Comparison of ENCODE assay signal across 1 cellular context in the genomic region with DNA sequence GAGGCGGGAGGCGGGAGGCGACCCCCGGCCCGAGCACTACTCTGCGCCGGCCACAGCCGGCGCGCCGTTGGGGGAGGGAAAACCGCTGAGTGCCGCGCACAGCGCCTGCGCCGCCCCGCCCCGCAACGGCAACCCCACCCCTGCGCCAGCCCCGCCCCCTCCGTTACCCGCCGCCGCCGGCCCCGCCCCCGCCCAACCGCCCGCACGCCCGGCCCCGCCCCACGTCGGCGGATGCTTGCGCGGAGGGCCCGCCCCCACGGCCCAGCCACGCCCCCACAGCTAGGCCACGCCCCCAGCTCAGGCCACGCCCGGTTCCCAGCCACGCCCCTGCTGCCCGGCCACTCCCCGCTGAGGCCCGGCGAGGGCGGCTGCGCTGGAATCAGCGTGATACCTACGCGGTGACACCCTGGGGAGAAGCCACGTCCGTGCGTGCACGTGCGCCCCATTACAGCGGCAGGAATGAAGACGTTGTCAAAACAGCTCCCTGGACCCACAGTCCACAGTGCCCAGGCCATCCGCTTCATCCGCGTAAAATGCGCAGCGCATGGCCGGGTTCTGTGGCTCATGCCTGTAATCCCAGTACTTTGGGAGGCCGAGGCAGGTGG.
A peak's percentile ranks its signal among the peaks of the same experiment; 100 is the strongest.
TF ChIP-seq lines count a peak whose summit lies in the region.

A gene (minus strand): TSS at position 91 of the 605 bp plus-strand sequence. CDS start 152 bp downstream, outside the sequence.

TF ChIP-seq in K562, 482 proteins besides CTCF, POLR2A, EP300 and RAD21 (continued from another document and continues in another):
- no peak for TF ChIP-seq RCOR1 (IDR thresholded peaks at IDR 0.05; ENCODE audit: borderline replicate concordance in 1 of 2, low read depth in 2 of 2, low read length in 2 of 2)
- no peak for TF ChIP-seq SIRT6 (IDR thresholded peaks at IDR 0.05; ENCODE audit: low read depth, low read length)
- TF ChIP-seq HNRNPH1 (optimal IDR thresholded peaks at IDR 0.05; ENCODE audit: low read depth, low read length), result no peak
- TF ChIP-seq SUPT5H (IDR thresholded peaks at IDR 0.05), result peak; percentile 75
- TF ChIP-seq BMI1 (IDR thresholded peaks at IDR 0.05; ENCODE audit: low read length), result no peak
- peak; percentile 88 for TF ChIP-seq HMGN3 (IDR thresholded peaks at IDR 0.05; ENCODE audit: borderline replicate concordance, extremely low read depth, insufficient read length, low read depth, low read length)
- TF ChIP-seq SP1 (CRISPR knock-in tag; IDR thresholded peaks at IDR 0.05), result peak; percentile 84
- peak; percentile 31; the same call in 1 of the 2 replicates for TF ChIP-seq SOX6 (IDR thresholded peaks at IDR 0.05)
- no peak for TF ChIP-seq CHD4 (IDR thresholded peaks at IDR 0.05; ENCODE audit: insufficient read depth, insufficient replicate concordance, low read depth, low read length, poor library complexity, severe bottlenecking)
- TF ChIP-seq RFX1 (IDR thresholded peaks at IDR 0.05), result no peak
- 0 out of 2 replicates have a peak, but pooled peaks have one; percentile 21 for TF ChIP-seq SMAD3 (CRISPR knock-in tag; conservative IDR thresholded peaks at IDR 0.05)
- no peak for TF ChIP-seq SIX5 (IDR thresholded peaks at IDR 0.05; ENCODE audit: borderline replicate concordance in 1 of 2, insufficient read depth in 1 of 2, low read depth in 1 of 2, low read length in 2 of 2)
- TF ChIP-seq RBFOX2 (IDR thresholded peaks at IDR 0.05; ENCODE audit: low read depth, low read length), result peak; percentile 79
- no peak for TF ChIP-seq KDM4B (IDR thresholded peaks at IDR 0.05; ENCODE audit: borderline replicate concordance in 2 of 2, low read depth in 1 of 2)
- no peak for TF ChIP-seq LCOR (CRISPR knock-in tag; IDR thresholded peaks at IDR 0.05)
- TF ChIP-seq, protein P1, sequence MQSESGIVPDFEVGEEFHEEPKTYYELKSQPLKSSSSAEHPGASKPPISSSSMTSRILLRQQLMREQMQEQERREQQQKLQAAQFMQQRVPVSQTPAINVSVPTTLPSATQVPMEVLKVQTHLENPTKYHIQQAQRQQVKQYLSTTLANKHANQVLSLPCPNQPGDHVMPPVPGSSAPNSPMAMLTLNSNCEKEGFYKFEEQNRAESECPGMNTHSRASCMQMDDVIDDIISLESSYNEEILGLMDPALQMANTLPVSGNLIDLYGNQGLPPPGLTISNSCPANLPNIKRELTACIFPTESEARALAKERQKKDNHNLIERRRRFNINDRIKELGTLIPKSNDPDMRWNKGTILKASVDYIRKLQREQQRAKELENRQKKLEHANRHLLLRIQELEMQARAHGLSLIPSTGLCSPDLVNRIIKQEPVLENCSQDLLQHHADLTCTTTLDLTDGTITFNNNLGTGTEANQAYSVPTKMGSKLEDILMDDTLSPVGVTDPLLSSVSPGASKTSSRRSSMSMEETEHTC (IDR thresholded peaks at IDR 0.05), result peak; percentile 62
- TF ChIP-seq, protein P2, sequence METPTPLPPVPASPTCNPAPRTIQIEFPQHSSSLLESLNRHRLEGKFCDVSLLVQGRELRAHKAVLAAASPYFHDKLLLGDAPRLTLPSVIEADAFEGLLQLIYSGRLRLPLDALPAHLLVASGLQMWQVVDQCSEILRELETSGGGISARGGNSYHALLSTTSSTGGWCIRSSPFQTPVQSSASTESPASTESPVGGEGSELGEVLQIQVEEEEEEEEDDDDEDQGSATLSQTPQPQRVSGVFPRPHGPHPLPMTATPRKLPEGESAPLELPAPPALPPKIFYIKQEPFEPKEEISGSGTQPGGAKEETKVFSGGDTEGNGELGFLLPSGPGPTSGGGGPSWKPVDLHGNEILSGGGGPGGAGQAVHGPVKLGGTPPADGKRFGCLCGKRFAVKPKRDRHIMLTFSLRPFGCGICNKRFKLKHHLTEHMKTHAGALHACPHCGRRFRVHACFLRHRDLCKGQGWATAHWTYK (CRISPR knock-in tag; IDR thresholded peaks at IDR 0.05), result peak; percentile 74
- TF ChIP-seq EP400 (IDR thresholded peaks at IDR 0.05), result peak; percentile 85
- peak; percentile 98 for TF ChIP-seq CXXC5 (CRISPR knock-in tag; IDR thresholded peaks at IDR 0.05)
- TF ChIP-seq ZNF586 (CRISPR knock-in tag; conservative IDR thresholded peaks at IDR 0.05), result no peak
- TF ChIP-seq SIN3A (IDR thresholded peaks at IDR 0.05; ENCODE audit: borderline replicate concordance in 2 of 2, control insufficient read depth in 1 of 2, low read depth in 2 of 2, low read length in 2 of 2), result peak in 1 of 2 experiments; percentile 72; a peak in 1 of 4 replicates
- TF ChIP-seq, protein P3, sequence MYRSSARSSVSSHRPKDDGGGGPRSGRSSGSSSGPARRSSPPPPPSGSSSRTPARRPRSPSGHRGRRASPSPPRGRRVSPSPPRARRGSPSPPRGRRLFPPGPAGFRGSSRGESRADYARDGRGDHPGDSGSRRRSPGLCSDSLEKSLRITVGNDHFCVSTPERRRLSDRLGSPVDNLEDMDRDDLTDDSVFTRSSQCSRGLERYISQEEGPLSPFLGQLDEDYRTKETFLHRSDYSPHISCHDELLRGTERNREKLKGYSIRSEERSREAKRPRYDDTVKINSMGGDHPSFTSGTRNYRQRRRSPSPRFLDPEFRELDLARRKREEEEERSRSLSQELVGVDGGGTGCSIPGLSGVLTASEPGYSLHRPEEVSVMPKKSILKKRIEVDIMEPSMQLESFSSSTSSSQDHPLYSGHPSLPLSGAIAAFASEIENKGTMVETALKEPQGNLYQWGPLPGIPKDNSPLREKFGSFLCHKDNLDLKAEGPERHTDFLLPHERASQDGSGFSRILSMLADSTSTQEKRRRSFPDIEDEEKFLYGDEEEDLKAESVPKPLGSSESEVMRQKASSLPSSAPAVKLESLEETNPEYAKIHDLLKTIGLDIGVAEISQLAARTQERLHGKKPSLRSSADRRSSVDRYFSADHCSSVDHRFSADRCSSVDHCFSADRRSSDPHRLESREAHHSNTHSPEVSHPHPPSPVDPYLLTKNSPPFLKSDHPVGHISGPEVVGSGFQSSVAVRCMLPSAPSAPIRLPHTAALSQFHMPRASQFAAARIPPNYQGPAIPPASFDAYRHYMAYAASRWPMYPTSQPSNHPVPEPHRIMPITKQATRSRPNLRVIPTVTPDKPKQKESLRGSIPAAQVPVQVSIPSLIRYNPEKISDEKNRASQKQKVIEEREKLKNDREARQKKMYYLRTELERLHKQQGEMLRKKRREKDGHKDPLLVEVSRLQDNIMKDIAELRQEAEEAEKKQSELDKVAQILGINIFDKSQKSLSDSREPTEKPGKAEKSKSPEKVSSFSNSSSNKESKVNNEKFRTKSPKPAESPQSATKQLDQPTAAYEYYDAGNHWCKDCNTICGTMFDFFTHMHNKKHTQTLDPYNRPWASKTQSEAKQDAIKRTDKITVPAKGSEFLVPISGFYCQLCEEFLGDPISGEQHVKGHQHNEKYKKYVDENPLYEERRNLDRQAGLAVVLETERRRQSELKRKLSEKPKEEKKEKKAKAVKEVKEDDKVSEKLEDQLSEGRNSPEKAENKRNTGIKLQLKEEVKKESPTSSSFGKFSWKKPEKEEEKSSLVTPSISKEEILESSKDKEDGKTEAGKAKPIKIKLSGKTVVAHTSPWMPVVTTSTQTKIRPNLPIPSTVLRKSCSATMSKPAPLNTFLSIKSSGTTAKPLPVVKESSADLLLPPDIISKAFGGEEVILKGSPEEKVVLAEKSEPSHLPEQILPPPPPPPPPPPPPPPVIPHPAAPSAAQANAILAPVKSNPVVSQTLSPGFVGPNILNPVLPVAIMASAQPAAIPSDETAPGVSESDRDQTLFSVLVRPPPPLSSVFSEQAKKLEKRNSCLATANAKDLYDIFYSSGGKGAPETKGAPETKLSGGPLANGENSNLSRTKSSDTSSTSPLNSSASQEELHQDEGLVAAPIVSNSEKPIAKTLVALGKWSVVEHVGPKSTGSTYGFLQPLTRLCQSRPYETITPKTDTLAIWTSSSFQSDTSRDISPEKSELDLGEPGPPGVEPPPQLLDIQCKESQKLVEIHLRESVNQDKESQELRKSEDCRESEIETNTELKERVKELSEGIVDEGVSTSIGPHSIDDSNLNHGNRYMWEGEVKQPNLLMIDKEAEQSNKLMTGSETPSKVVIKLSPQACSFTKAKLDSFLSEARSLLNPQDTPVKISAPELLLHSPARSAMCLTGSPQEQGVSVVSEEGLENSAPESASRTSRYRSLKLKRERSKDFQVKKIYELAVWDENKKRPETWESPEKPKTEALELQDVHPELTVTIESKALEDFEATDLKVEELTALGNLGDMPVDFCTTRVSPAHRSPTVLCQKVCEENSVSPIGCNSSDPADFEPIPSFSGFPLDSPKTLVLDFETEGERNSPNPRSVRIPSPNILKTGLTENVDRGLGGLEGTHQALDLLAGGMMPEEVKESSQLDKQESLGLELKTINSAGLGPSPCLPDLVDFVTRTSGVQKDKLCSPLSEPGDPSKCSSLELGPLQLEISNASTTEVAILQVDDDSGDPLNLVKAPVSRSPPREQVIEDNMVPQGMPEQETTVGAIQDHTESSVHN (IDR thresholded peaks at IDR 0.05; ENCODE audit: borderline replicate concordance in 1 of 2, low read depth in 1 of 2), result no peak
- TF ChIP-seq, protein P4, sequence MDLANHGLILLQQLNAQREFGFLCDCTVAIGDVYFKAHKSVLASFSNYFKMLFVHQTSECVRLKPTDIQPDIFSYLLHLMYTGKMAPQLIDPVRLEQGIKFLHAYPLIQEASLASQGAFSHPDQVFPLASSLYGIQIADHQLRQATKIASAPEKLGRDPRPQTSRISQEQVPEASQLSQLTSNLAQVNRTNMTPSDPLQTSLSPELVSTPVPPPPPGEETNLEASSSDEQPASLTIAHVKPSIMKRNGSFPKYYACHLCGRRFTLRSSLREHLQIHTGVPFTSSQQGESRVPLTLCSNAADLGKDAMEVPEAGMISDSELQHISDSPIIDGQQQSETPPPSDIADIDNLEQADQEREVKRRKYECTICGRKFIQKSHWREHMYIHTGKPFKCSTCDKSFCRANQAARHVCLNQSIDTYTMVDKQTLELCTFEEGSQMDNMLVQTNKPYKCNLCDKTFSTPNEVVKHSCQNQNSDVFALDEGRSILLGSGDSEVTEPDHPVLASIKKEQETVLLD (IDR thresholded peaks at IDR 0.05), result peak; percentile 98
- TF ChIP-seq, protein P5, sequence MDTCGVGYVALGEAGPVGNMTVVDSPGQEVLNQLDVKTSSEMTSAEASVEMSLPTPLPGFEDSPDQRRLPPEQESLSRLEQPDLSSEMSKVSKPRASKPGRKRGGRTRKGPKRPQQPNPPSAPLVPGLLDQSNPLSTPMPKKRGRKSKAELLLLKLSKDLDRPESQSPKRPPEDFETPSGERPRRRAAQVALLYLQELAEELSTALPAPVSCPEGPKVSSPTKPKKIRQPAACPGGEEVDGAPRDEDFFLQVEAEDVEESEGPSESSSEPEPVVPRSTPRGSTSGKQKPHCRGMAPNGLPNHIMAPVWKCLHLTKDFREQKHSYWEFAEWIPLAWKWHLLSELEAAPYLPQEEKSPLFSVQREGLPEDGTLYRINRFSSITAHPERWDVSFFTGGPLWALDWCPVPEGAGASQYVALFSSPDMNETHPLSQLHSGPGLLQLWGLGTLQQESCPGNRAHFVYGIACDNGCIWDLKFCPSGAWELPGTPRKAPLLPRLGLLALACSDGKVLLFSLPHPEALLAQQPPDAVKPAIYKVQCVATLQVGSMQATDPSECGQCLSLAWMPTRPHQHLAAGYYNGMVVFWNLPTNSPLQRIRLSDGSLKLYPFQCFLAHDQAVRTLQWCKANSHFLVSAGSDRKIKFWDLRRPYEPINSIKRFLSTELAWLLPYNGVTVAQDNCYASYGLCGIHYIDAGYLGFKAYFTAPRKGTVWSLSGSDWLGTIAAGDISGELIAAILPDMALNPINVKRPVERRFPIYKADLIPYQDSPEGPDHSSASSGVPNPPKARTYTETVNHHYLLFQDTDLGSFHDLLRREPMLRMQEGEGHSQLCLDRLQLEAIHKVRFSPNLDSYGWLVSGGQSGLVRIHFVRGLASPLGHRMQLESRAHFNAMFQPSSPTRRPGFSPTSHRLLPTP (IDR thresholded peaks at IDR 0.05; ENCODE audit: borderline replicate concordance, extremely low read depth, insufficient read length), result no peak
- TF ChIP-seq, protein P6, sequence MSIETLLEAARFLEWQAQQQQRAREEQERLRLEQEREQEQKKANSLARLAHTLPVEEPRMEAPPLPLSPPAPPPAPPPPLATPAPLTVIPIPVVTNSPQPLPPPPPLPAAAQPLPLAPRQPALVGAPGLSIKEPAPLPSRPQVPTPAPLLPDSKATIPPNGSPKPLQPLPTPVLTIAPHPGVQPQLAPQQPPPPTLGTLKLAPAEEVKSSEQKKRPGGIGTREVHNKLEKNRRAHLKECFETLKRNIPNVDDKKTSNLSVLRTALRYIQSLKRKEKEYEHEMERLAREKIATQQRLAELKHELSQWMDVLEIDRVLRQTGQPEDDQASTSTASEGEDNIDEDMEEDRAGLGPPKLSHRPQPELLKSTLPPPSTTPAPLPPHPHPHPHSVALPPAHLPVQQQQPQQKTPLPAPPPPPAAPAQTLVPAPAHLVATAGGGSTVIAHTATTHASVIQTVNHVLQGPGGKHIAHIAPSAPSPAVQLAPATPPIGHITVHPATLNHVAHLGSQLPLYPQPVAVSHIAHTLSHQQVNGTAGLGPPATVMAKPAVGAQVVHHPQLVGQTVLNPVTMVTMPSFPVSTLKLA (conservative IDR thresholded peaks at IDR 0.05), result peak; percentile 91 to 94
- TF ChIP-seq FOS (IDR thresholded peaks at IDR 0.05; ENCODE audit: extremely low read depth, insufficient read length), result no peak
- TF ChIP-seq, protein P7, sequence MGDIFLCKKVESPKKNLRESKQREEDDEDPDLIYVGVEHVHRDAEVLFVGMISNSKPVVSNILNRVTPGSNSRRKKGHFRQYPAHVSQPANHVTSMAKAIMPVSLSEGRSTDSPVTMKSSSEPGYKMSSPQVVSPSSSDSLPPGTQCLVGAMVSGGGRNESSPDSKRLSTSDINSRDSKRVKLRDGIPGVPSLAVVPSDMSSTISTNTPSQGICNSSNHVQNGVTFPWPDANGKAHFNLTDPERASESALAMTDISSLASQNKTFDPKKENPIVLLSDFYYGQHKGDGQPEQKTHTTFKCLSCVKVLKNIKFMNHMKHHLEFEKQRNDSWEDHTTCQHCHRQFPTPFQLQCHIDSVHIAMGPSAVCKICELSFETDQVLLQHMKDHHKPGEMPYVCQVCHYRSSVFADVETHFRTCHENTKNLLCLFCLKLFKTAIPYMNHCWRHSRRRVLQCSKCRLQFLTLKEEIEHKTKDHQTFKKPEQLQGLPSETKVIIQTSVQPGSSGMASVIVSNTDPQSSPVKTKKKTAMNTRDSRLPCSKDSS (IDR thresholded peaks at IDR 0.05; ENCODE audit: low read depth, partially characterized antibody), result no peak
- TF ChIP-seq, protein P8, sequence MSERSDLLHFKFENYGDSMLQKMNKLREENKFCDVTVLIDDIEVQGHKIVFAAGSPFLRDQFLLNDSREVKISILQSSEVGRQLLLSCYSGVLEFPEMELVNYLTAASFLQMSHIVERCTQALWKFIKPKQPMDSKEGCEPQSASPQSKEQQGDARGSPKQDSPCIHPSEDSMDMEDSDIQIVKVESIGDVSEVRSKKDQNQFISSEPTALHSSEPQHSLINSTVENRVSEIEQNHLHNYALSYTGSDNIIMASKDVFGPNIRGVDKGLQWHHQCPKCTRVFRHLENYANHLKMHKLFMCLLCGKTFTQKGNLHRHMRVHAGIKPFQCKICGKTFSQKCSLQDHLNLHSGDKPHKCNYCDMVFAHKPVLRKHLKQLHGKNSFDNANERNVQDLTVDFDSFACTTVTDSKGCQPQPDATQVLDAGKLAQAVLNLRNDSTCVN (CRISPR knock-in tag; IDR thresholded peaks at IDR 0.05), result 0 out of 2 replicates have a peak, but pooled peaks have one; percentile 63
- TF ChIP-seq GABPA (tag; conservative IDR thresholded peaks at IDR 0.05; ENCODE audit: low read depth), result no peak
- TF ChIP-seq HNRNPLL (IDR thresholded peaks at IDR 0.05; ENCODE audit: low read depth, low read length, poor library complexity, severe bottlenecking), result peak; percentile 83
- no peak for TF ChIP-seq SMAD1 (IDR thresholded peaks at IDR 0.05; ENCODE audit: low read depth, low read length, partially characterized antibody)
- TF ChIP-seq E2F3 (CRISPR knock-in tag; IDR thresholded peaks at IDR 0.05), result 0 out of 2 replicates have a peak, but pooled peaks have one; percentile 52
- TF ChIP-seq ZBTB17 (CRISPR knock-in tag; IDR thresholded peaks at IDR 0.05), result peak; percentile 66; the same call in 1 of the 2 replicates
